ENCODE assay signal across 9 cellular contexts in genomic region chr11:129846508-129847335, GRCh38. TPM values are rescaled to one million over a fixed set of nuclear protein-coding genes. Genes with fewer than 3 reads are reported as not detected.
A peak's percentile ranks its signal among the peaks of the same experiment; 100 is the strongest.
DNase-seq lines count a peak whose midpoint lies in the region; TF ChIP-seq lines count a peak whose summit lies in the region.
"Had no signal": no experiment of that assay in that cellular context is flagged by ENCODE, and none has a peak within 500 bp of the region (broad histone marks: within the 10 kb centered on the region; RNA-seq: fewer than 3 reads in every experiment).

No MANE protein-coding gene starts in this region.

- no peak overlapping the region for H3K9ac ChIP-seq in adipocyte (ENCODE audit: low read length)

- H3K36me3 ChIP-seq in adipocyte (ENCODE audit: control insufficient read depth, insufficient read depth, low read length, severe bottlenecking): no peaks in the 10 kb centered on the region
- no peaks in the 10 kb centered on the region for H3K36me3 ChIP-seq in muscle layer of duodenum (ENCODE audit: control insufficient read depth in 1 of 2, insufficient read depth in 2 of 2, low read length in 2 of 2)

- peaks cover 12% of the 10 kb centered on the region for H3K27me3 ChIP-seq in adipocyte (replicated peaks; ENCODE audit: control insufficient read depth, insufficient read depth, low read length)
- no peaks in the 10 kb centered on the region for H3K27me3 ChIP-seq in muscle layer of duodenum (ENCODE audit: low read depth, low read length)

- H3K4me1 ChIP-seq in adipocyte (ENCODE audit: control insufficient read depth, insufficient read depth, low read length) (no peaks in the 10 kb centered on the region), muscle layer of duodenum (ENCODE audit: control insufficient read depth in 1 of 2, insufficient read depth in 2 of 2, low read length in 2 of 2) (no peaks in the 10 kb centered on the region)

- no peak for TF ChIP-seq POLR2A in erythroblast (IDR thresholded peaks at IDR 0.05; ENCODE audit: low read length)

- H3K4me3 ChIP-seq in adipocyte (ENCODE audit: low read length): no peak overlapping the region
- H3K4me3 ChIP-seq in muscle layer of duodenum (ENCODE audit: low read depth in 1 of 2, low read length in 2 of 2): no peak overlapping the region

- H3K9me3 ChIP-seq in adipocyte (ENCODE audit: control insufficient read depth, low read length) (no peaks in the 10 kb centered on the region), muscle layer of duodenum (ENCODE audit: control insufficient read depth in 1 of 2, low read length in 2 of 2) (no peaks in the 10 kb centered on the region)

- peak overlapping the region; percentile 30 for H3K27ac ChIP-seq in muscle layer of duodenum (ENCODE audit: low read length)

- peak; percentile 91 for DNase-seq in DMS79 treated with DMSO at 0.1 percent for 48 hours (lab: John Stamatoyannopoulos, UW)
- DNase-seq in M059J (ENCODE audit: low read depth): peak; percentile 98
- DNase-seq in adipocyte (ENCODE audit: low read depth): peak; percentile 94
- DNase-seq in Ammon's horn (ENCODE audit: low spot score): no peak
- no peak for DNase-seq in stimulated activated CD4-positive, alpha-beta T cell treated with anti-CD3 and anti-CD28 coated beads, Interleukin-2, amount 100 ng/mL, for 48 hours
- DNase-seq in erythroblast (lab: John Stamatoyannopoulos, UW): no peak
- DNase-seq in NAMALWA (ENCODE audit: low spot score): no peak
- DNase-seq: NCI-H1105 treated with DMSO at 0.1 percent for 48 hours had no signal

RNA-seq across cellular contexts. Expression of gene TMEM45B, which starts 31.1 kb away (rescaled TPM):
- total RNA-seq in M059J (2014; rRNA removed; shearing (Covaris generic)): not detected in 2 replicates

RNA-seq across cellular contexts. Expression of gene NFRKB, which starts 48.7 kb away (rescaled TPM):
- total RNA-seq in M059J (2014; rRNA removed; shearing (Covaris generic)): 21.2 and 26.0 TPM in 2 replicates

Comparison
In these comparisons a context has a peak if more than half of its experiments do, and no peak if none do; other contexts are left out.
1. DNase-seq: peak in DMS79 treated with DMSO at 0.1 percent for 48 hours (single experiment), M059J (single experiment) and adipocyte (single experiment); none in Ammon's horn (single experiment), stimulated activated CD4-positive, alpha-beta T cell treated with anti-CD3 and anti-CD28 coated beads, Interleukin-2, amount 100 ng/mL, for 48 hours (0 of 2), erythroblast (0 of 2) and NAMALWA (single experiment).